ENCODE assay signal across 12 cellular contexts in the genomic region with DNA sequence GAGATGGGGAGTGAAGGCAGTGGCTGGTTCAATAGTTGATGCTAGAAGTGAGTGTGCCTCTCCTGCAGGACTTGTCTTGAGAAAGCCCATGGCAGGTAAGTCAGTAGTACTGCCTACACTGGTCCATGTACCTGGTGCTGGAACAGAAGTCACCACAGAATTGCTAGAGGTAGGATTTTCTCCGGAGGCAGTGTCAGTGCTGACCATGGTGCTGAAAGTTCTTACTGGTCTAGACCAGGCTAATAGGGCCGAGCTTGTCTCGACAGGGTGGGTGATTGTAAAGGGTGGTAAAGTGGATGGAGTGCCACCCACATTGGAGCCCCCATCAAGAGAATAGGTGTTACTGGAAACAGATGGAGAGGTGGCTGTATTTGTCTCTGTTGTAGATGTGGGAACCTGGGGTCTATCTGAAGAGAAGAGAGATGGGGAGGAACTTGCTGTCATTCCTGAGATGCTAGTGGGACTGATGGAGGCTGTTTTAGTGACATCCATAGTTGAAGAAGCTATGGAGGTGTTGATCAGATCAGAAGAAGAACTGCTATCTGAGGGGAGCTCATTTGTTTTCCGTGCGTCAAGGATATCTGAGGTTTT.
DNase-seq lines count a peak whose midpoint lies in the region; ATAC-seq, FAIRE-seq and TF ChIP-seq lines count a peak whose summit lies in the region.
"Had no signal": no experiment of that assay in that cellular context is flagged by ENCODE, and none has a peak within 500 bp of the region (broad histone marks: within the 10 kb centered on the region; RNA-seq: fewer than 3 reads in every experiment).

No MANE protein-coding gene starts in this region.

- H3K27ac ChIP-seq in DND-41 (ENCODE audit: low read length): no peak overlapping the region
- no peak overlapping the region for H3K27ac ChIP-seq in RWPE2 (ENCODE audit: poor library complexity, severe bottlenecking)
- H3K27ac ChIP-seq: gastrocnemius medialis, PC-9 had no signal

- H3K36me3 ChIP-seq in DND-41 (ENCODE audit: insufficient read depth, low read length): no peaks in the 10 kb centered on the region
- no peaks in the 10 kb centered on the region for H3K36me3 ChIP-seq in RWPE2 (ENCODE audit: low read depth)
- H3K36me3 ChIP-seq: gastrocnemius medialis had no signal

- no peaks in the 10 kb centered on the region for H4K20me1 ChIP-seq in DND-41 (ENCODE audit: insufficient read depth, low read length)

- H3K4me2 ChIP-seq in DND-41 (ENCODE audit: insufficient read depth, low read length): no peak overlapping the region
- H3K4me2 ChIP-seq: PC-9 had no signal

- ATAC-seq in DND-41 (ENCODE audit: insufficient read depth, low read depth) (peak; percentile 76), RWPE2 (ENCODE audit: low read depth) (0 out of 3 replicates have a peak, but pooled peaks have one; percentile 14)
- ATAC-seq: gastrocnemius medialis, left colon had no signal

- H3K79me2 ChIP-seq in DND-41 (ENCODE audit: insufficient read depth, low read length): no peaks in the 10 kb centered on the region

- H3K27me3 ChIP-seq in DND-41 (ENCODE audit: insufficient read depth, low read length, poor library complexity) (no peaks in the 10 kb centered on the region), RWPE2 (ENCODE audit: insufficient read depth, poor library complexity, severe bottlenecking) (no peaks in the 10 kb centered on the region)
- H3K27me3 ChIP-seq: gastrocnemius medialis had no signal

- no peaks in the 10 kb centered on the region for H3K4me1 ChIP-seq in DND-41 (ENCODE audit: insufficient read depth, low read length)
- H3K4me1 ChIP-seq in RWPE2 (ENCODE audit: insufficient read depth, poor library complexity, severe bottlenecking): no peaks in the 10 kb centered on the region
- H3K4me1 ChIP-seq: gastrocnemius medialis had no signal

- FAIRE-seq in HTR-8/SVneo (lab: Jason Lieb, UNC): no peak

- H3K9ac ChIP-seq in DND-41 (ENCODE audit: low read depth, low read length): no peak overlapping the region

- no peak overlapping the region for H2AFZ ChIP-seq in DND-41 (ENCODE audit: low read depth, low read length)
- H2AFZ ChIP-seq: PC-9 had no signal

- peak; percentile 53 for DNase-seq in DND-41
- DNase-seq in HTR-8/SVneo (ENCODE audit: insufficient read length, low spot score): peak; percentile 27
- DNase-seq in RWPE2 (ENCODE audit: low spot score): no peak
- DNase-seq in iPS DF 4.7 (ENCODE audit: extremely low read depth, low spot score): peak; percentile 1
- no peak for DNase-seq in stimulated activated CD8-positive, alpha-beta memory T cell treated with anti-CD3 and anti-CD28 coated beads, Interleukin-4, amount 100 ng/mL, for 48 hours
- DNase-seq in kidney glomerular epithelial cell (lab: John Stamatoyannopoulos, UW): no peak
- DNase-seq in SKM-1 (lab: John Stamatoyannopoulos, UW; ENCODE audit: unreplicated experiment): no peak
- DNase-seq: amniotic stem cell, gastrocnemius medialis, left colon, substantia nigra had no signal

- TF ChIP-seq CTCF in DND-41 (IDR thresholded peaks at IDR 0.05; ENCODE audit: borderline replicate concordance, extremely low read depth, low read length, poor library complexity, severe bottlenecking) (no peak), RWPE2 (IDR thresholded peaks at IDR 0.05; ENCODE audit: poor library complexity, severe bottlenecking) (no peak)

- H3K9me3 ChIP-seq in DND-41 (ENCODE audit: insufficient read depth, low read length, severe bottlenecking) (no peaks in the 10 kb centered on the region), RWPE2 (ENCODE audit: severe bottlenecking) (no peaks in the 10 kb centered on the region)
- H3K9me3 ChIP-seq: gastrocnemius medialis had no signal

- H3K4me3 ChIP-seq in DND-41 (ENCODE audit: low read depth in 1 of 2, low read length in 2 of 2): no peak overlapping the region
- H3K4me3 ChIP-seq in RWPE2 (ENCODE audit: severe bottlenecking): no peak overlapping the region
- H3K4me3 ChIP-seq: gastrocnemius medialis, PC-9 had no signal

Comparison
In these comparisons a context has a peak if more than half of its experiments do, and no peak if none do; other contexts are left out.
1. DNase-seq: peak in DND-41 (single experiment), HTR-8/SVneo (single experiment) and iPS DF 4.7 (single experiment); none in RWPE2 (single experiment), stimulated activated CD8-positive, alpha-beta memory T cell treated with anti-CD3 and anti-CD28 coated beads, Interleukin-4, amount 100 ng/mL, for 48 hours (single experiment), kidney glomerular epithelial cell (single experiment) and SKM-1 (single experiment).